In the genomic region with DNA sequence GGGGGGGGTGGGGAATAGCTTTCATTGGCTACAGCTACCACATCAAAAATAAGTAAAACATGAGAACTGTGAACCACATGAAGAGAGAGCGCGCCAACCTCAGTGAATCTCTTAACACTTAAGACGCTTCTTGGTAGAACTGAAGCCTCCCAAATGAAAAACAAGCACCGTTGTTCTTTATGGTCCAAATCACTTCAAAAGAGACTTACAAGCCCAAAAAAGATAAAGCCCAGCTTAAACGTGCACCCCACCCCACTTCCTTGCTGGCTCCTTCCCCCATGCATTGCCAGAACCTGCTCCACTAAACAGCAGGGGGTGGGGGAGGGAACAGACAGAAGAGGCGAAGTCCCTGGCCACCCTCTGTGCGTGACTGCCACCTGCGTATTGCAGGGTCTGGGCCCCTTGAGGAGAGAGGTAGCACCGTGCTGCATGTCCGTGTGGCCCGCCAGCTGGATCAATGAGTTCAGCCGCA, we compare ENCODE assay signal across 12 cellular contexts.
DNase-seq lines count a peak whose midpoint lies in the region; ATAC-seq and TF ChIP-seq lines count a peak whose summit lies in the region.
"Had no signal": no experiment of that assay in that cellular context is flagged by ENCODE, and none has a peak within 500 bp of the region (broad histone marks: within the 10 kb centered on the region; RNA-seq: fewer than 3 reads in every experiment).

No MANE protein-coding gene starts in this region.

- H3K9me3 ChIP-seq in HEK293 (ENCODE audit: control insufficient read depth, insufficient read depth, low read depth, low read length) = no peaks in the 10 kb centered on the region

- no peak for TF ChIP-seq CTCF in HEK293 (tag by site-specific recombination; IDR thresholded peaks at IDR 0.05)

- H3K4me3 ChIP-seq in HEK293 (ENCODE audit: low read depth, low read length) = no peak overlapping the region
- H3K4me3 ChIP-seq: cardiac muscle cell had no signal

- H3K27me3 Mint-ChIP-seq in activated CD8-positive, alpha-beta T cell treated with anti-CD3 and anti-CD28 coated beads, Interleukin-2, amount 10 ng/mL, durations not matched to agents 7 days and 5 days (ENCODE audit: low read depth) = no peaks in the 10 kb centered on the region
- no peaks in the 10 kb centered on the region for H3K27me3 Mint-ChIP-seq in activated naive CD8-positive, alpha-beta T cell treated with anti-CD3 and anti-CD28 coated beads, Interleukin-2, amount 50 U/mL, for 24 hours

- no peak overlapping the region for H3K27ac ChIP-seq in HEK293 (ENCODE audit: extremely low read depth, low read depth, low read length)
- H3K27ac ChIP-seq: cardiac muscle cell had no signal

- H3K9me3 Mint-ChIP-seq in activated CD8-positive, alpha-beta T cell treated with anti-CD3 and anti-CD28 coated beads, Interleukin-2, amount 10 ng/mL, durations not matched to agents 7 days and 5 days (ENCODE audit: insufficient read depth) = peaks cover 7% of the 10 kb centered on the region
- peaks cover 3% of the 10 kb centered on the region for H3K9me3 Mint-ChIP-seq in activated naive CD8-positive, alpha-beta T cell treated with anti-CD3 and anti-CD28 coated beads, Interleukin-2, amount 50 U/mL, for 24 hours

- peaks cover 18% of the 10 kb centered on the region for H3K36me3 Mint-ChIP-seq in activated CD8-positive, alpha-beta T cell treated with anti-CD3 and anti-CD28 coated beads, Interleukin-2, amount 10 ng/mL, durations not matched to agents 7 days and 5 days (ENCODE audit: low read depth)
- H3K36me3 Mint-ChIP-seq in activated naive CD8-positive, alpha-beta T cell treated with anti-CD3 and anti-CD28 coated beads, Interleukin-2, amount 50 U/mL, for 24 hours (ENCODE audit: low read depth) = no peaks in the 10 kb centered on the region

- peak; percentile 74 for ATAC-seq in activated CD8-positive, alpha-beta T cell treated with anti-CD3 and anti-CD28 coated beads, Interleukin-2, amount 10 ng/mL, durations not matched to agents 7 days and 5 days
- peak; percentile 44 for ATAC-seq in activated naive CD8-positive, alpha-beta T cell treated with anti-CD3 and anti-CD28 coated beads, Interleukin-2, amount 50 U/mL, for 24 hours
- ATAC-seq in HG03520 (IDR thresholded peaks at IDR 0.05; ENCODE audit: unreplicated experiment) (no peak), GM19324 (IDR thresholded peaks at IDR 0.05; ENCODE audit: low FRiP score, unreplicated experiment) (no peak)

- H3K27ac Mint-ChIP-seq in activated CD8-positive, alpha-beta T cell treated with anti-CD3 and anti-CD28 coated beads, Interleukin-2, amount 10 ng/mL, durations not matched to agents 7 days and 5 days = peak overlapping the region; percentile 98
- peak overlapping the region; percentile 90 for H3K27ac Mint-ChIP-seq in activated naive CD8-positive, alpha-beta T cell treated with anti-CD3 and anti-CD28 coated beads, Interleukin-2, amount 50 U/mL, for 24 hours

- H3K4me3 Mint-ChIP-seq in activated CD8-positive, alpha-beta T cell treated with anti-CD3 and anti-CD28 coated beads, Interleukin-2, amount 10 ng/mL, durations not matched to agents 7 days and 5 days = peak overlapping the region; percentile 74
- H3K4me3 Mint-ChIP-seq in activated naive CD8-positive, alpha-beta T cell treated with anti-CD3 and anti-CD28 coated beads, Interleukin-2, amount 50 U/mL, for 24 hours = peak overlapping the region; percentile 67

- H3K4me1 ChIP-seq in HEK293 (ENCODE audit: control insufficient read depth, insufficient read depth, low read length) = no peaks in the 10 kb centered on the region

- peaks cover 90% of the 10 kb centered on the region for H3K4me1 Mint-ChIP-seq in activated CD8-positive, alpha-beta T cell treated with anti-CD3 and anti-CD28 coated beads, Interleukin-2, amount 10 ng/mL, durations not matched to agents 7 days and 5 days (ENCODE audit: low read depth)
- peaks cover 89% of the 10 kb centered on the region for H3K4me1 Mint-ChIP-seq in activated naive CD8-positive, alpha-beta T cell treated with anti-CD3 and anti-CD28 coated beads, Interleukin-2, amount 50 U/mL, for 24 hours

- DNase-seq in activated CD8-positive, alpha-beta T cell treated with anti-CD3 and anti-CD28 coated beads, Interleukin-2, amount 10 ng/mL, durations not matched to agents 7 days and 5 days = peak; percentile 90
- DNase-seq in activated naive CD8-positive, alpha-beta T cell treated with anti-CD3 and anti-CD28 coated beads, Interleukin-2, amount 50 U/mL, for 24 hours = peak; percentile 41
- peak; percentile 65 for DNase-seq in stimulated activated CD4-positive, alpha-beta T cell treated with anti-CD3 and anti-CD28 coated beads, Interleukin-4, amount 100 ng/mL, for 24 hours
- no peak for DNase-seq in NCI-H1417 (lab: John Stamatoyannopoulos, UW)
- no peak for DNase-seq in NCI-H2081 treated with DMSO at 0.1 percent for 48 hours (lab: John Stamatoyannopoulos, UW)
- DNase-seq: AML-193, foreskin melanocyte, NCI-H524 treated with DMSO at 0.1 percent for 48 hours had no signal

- POLR2A ChIA-PET in HEK293 (lab: Yijun Ruan, JAX) = no interaction called here
- POLR2A ChIA-PET in activated CD8-positive, alpha-beta T cell treated with anti-CD3 and anti-CD28 coated beads, Interleukin-2, amount 10 ng/mL, durations not matched to agents 7 days and 5 days (lab: Charles Lee) = interaction anchor here (0.8 to 3.0 kb wide), 17 partner anchors 9 to 734 kb away, joined by 3 to 17 read pairs (median 3); no protein-coding TSS in a partner anchor

- CTCF ChIA-PET in HEK293 (lab: Yijun Ruan, JAX) = no interaction called here
- CTCF ChIA-PET in activated CD8-positive, alpha-beta T cell treated with anti-CD3 and anti-CD28 coated beads, Interleukin-2, amount 10 ng/mL, durations not matched to agents 7 days and 5 days (lab: Charles Lee) = interaction anchor here (0.6 to 3.9 kb wide), 21 partner anchors 8 to 590 kb away, joined by 3 to 28 read pairs (median 3); no protein-coding TSS in a partner anchor

- H3K36me3 ChIP-seq in HEK293 (ENCODE audit: control insufficient read depth in 2 of 2, insufficient read depth in 1 of 2, low read length in 2 of 2) = no peaks in the 10 kb centered on the region
- H3K36me3 ChIP-seq: cardiac muscle cell had no signal

TF ChIP-seq in HEK293, 187 proteins besides CTCF, POLR2A, EP300 and RAD21:
- TF ChIP-seq ZNF600 (tag by site-specific recombination; IDR thresholded peaks at IDR 0.05) = no peak
- peak; percentile 71 for TF ChIP-seq ZIC2 (tag by site-specific recombination; IDR thresholded peaks at IDR 0.05)

Comparison
In these comparisons a context has a peak if more than half of its experiments do, and no peak if none do; other contexts are left out.
1. ATAC-seq: peak in activated CD8-positive, alpha-beta T cell treated with anti-CD3 and anti-CD28 coated beads, Interleukin-2, amount 10 ng/mL, durations not matched to agents 7 days and 5 days (single experiment) and activated naive CD8-positive, alpha-beta T cell treated with anti-CD3 and anti-CD28 coated beads, Interleukin-2, amount 50 U/mL, for 24 hours (single experiment); none in HG03520 (single experiment) and GM19324 (single experiment).
2. DNase-seq: peak in activated CD8-positive, alpha-beta T cell treated with anti-CD3 and anti-CD28 coated beads, Interleukin-2, amount 10 ng/mL, durations not matched to agents 7 days and 5 days (single experiment), activated naive CD8-positive, alpha-beta T cell treated with anti-CD3 and anti-CD28 coated beads, Interleukin-2, amount 50 U/mL, for 24 hours (single experiment) and stimulated activated CD4-positive, alpha-beta T cell treated with anti-CD3 and anti-CD28 coated beads, Interleukin-4, amount 100 ng/mL, for 24 hours (single experiment); none in NCI-H1417 (0 of 3) and NCI-H2081 treated with DMSO at 0.1 percent for 48 hours (single experiment).